In the genomic region with DNA sequence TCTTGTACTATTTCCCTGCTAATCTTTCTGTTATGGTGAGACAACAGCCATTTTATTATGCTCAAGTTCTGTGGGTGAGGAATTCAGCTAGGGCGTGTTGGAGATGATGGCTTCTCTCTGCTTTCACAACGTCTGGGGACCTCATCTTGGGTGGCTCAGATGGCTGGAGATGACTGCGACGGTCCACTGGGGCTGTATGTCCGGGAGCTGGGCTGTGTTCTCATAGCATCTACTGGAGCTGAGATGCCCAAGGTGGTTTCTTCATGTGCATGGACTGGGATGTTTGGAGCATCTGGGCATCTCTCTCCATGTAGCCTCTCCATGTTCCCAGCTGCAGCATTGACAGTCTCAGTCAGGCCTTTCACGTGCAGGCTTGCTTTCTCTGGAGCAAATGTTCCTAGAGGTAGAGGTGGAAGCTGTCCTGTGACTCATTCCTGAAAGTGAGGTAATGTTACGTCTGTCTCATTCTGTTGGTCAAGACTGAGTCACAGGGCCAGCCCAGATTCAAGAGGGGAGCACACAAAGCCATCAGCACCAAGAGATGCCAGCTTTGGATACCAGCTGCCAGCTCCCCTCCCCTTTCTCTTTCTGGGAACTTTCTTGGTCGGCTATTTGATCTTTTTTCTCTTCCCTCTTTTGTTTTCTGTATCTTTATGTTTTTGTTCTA, we compare ENCODE assay signal across 10 cellular contexts.
DNase-seq lines count a peak whose midpoint lies in the region; ATAC-seq and TF ChIP-seq lines count a peak whose summit lies in the region.
"Had no signal": no experiment of that assay in that cellular context is flagged by ENCODE, and none has a peak within 500 bp of the region (broad histone marks: within the 10 kb centered on the region; RNA-seq: fewer than 3 reads in every experiment).

No MANE protein-coding gene starts in this region.

- 0 out of 22 replicates have a peak overlapping the region, but pooled peaks of 1 of the 11 experiments have one; percentile 1 for H3K27ac ChIP-seq in BLaER1 treated with 17β-estradiol and CSF1 and Interleukin-3, amounts not matched to agents 10 nM and 100 nM
- no peak overlapping the region for H3K27ac ChIP-seq in left lung

- DNase-seq in HS-27A (ENCODE audit: low read depth) (peak; percentile 54), adipocyte (ENCODE audit: low read depth) (peak; percentile 5), left lung (peak in 1 of 2 donors; percentile 14), activated gamma-delta T cell (lab: John Stamatoyannopoulos, UW) (no peak), ecto neural progenitor cell (ENCODE audit: low spot score) (no peak)
- no peak for DNase-seq in activated effector memory CD4-positive, alpha-beta T cell treated with Interleukin-2 at 50 U/mL for 16 hours
- DNase-seq: NCI-H446 treated with DMSO at 0.1 percent for 48 hours had no signal

- no peak for TF ChIP-seq CTCF in left lung (IDR thresholded peaks at IDR 0.05)

- H4K20me1 ChIP-seq in BLaER1 treated with 17β-estradiol and CSF1 and Interleukin-3, amounts not matched to agents 10 nM and 100 nM: peaks cover 10 to 92% (median 79%) of the 10 kb centered on the region in 11 experiments; a peak in 20 of 22 replicates

- H3K4me2 ChIP-seq in BLaER1 treated with 17β-estradiol and CSF1 and Interleukin-3, amounts not matched to agents 10 nM and 100 nM: peak overlapping the region in 8 of 11 experiments; percentile 3 to 53 (median 24); a peak in 12 of 22 replicates

- peak; percentile 80 for ATAC-seq in left lung
- ATAC-seq in GM19351 (IDR thresholded peaks at IDR 0.05; ENCODE audit: unreplicated experiment): no peak

- no peak overlapping the region for H3K4me3 ChIP-seq in BLaER1 treated with 17β-estradiol and CSF1 and Interleukin-3, amounts not matched to agents 10 nM and 100 nM
- H3K4me3 ChIP-seq in adipocyte (ENCODE audit: low read length) (no peak overlapping the region), left lung (no peak overlapping the region)

- H3K4me1 ChIP-seq in BLaER1 treated with 17β-estradiol and CSF1 and Interleukin-3, amounts not matched to agents 10 nM and 100 nM: peaks cover 13 to 50% (median 32%) of the 10 kb centered on the region in 10 experiments; a peak in 19 of 20 replicates
- H3K4me1 ChIP-seq in adipocyte (ENCODE audit: control insufficient read depth, insufficient read depth, low read length) (peaks cover 17% of the 10 kb centered on the region), left lung (peaks cover 0 to 6% of the 10 kb centered on the region in 2 donors)
- H3K4me1 ChIP-seq: parathyroid adenoma had no signal

- no peak overlapping the region for H3K9ac ChIP-seq in BLaER1 treated with 17β-estradiol and CSF1 and Interleukin-3, amounts not matched to agents 10 nM and 100 nM
- no peak overlapping the region for H3K9ac ChIP-seq in adipocyte (ENCODE audit: low read length)
- H3K9ac ChIP-seq: parathyroid adenoma had no signal

- no peaks in the 10 kb centered on the region for H3K9me3 ChIP-seq in BLaER1 treated with 17β-estradiol and CSF1 and Interleukin-3, amounts not matched to agents 10 nM and 100 nM (replicated peaks in 1 of 11)
- no peaks in the 10 kb centered on the region for H3K9me3 ChIP-seq in adipocyte (ENCODE audit: control insufficient read depth, low read length)
- H3K9me3 ChIP-seq in left lung: no peaks in the 10 kb centered on the region

- intact Hi-C loops in left lung (cut with DNase I): no loop called here

- no peaks in the 10 kb centered on the region for H3K27me3 ChIP-seq in BLaER1 treated with 17β-estradiol and CSF1 and Interleukin-3, amounts not matched to agents 10 nM and 100 nM
- H3K27me3 ChIP-seq in adipocyte (replicated peaks; ENCODE audit: control insufficient read depth, insufficient read depth, low read length): peaks cover 6% of the 10 kb centered on the region
- H3K27me3 ChIP-seq in left lung: peaks cover 0 to 35% of the 10 kb centered on the region in 2 donors

- H3K36me3 ChIP-seq in BLaER1 treated with 17β-estradiol and CSF1 and Interleukin-3, amounts not matched to agents 10 nM and 100 nM: peaks cover 6 to 78% (median 54%) of the 10 kb centered on the region in 11 experiments; a peak in 19 of 22 replicates
- no peaks in the 10 kb centered on the region for H3K36me3 ChIP-seq in adipocyte (ENCODE audit: control insufficient read depth, insufficient read depth, low read length, severe bottlenecking)
- H3K36me3 ChIP-seq in left lung: no peaks in the 10 kb centered on the region

Comparison
In these comparisons a context has a peak if more than half of its experiments do, and no peak if none do; other contexts are left out.
1. DNase-seq: peak in HS-27A (single experiment) and adipocyte (single experiment); none in activated gamma-delta T cell (single experiment), ecto neural progenitor cell (single experiment) and activated effector memory CD4-positive, alpha-beta T cell treated with Interleukin-2 at 50 U/mL for 16 hours (single experiment).